9 cellular contexts compared by ENCODE assay signal in the genomic region with DNA sequence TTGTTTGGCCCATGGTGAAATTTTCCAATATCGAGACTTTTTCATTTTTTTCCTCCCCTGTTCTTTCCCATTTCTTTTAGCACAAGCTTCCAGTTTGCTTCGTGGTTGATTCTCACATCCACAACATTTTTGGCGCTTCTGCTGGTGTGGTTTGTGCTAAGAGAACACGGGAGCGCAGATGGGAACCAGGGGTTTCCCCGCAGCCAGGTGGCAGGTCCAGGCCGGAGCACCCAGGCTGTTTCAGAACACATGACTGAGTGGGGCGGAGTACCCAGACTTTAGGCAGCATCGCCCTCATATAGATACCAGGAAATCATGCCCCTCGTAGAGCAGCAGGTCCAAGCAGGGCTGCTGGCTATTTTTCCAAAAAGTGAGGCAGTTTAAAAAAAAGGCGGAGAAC. TPM values are rescaled to one million over a fixed set of nuclear protein-coding genes. Genes with fewer than 3 reads are reported as not detected.
DNase-seq lines count a peak whose midpoint lies in the region; ATAC-seq and TF ChIP-seq lines count a peak whose summit lies in the region.
"Had no signal": no experiment of that assay in that cellular context is flagged by ENCODE, and none has a peak within 500 bp of the region (broad histone marks: within the 10 kb centered on the region; RNA-seq: fewer than 3 reads in every experiment).

No MANE protein-coding gene starts in this region.

- H2BK5ac ChIP-seq in neuronal stem cell (ENCODE audit: low read length): no peak overlapping the region

- no peak overlapping the region for H3K4ac ChIP-seq in neuronal stem cell (ENCODE audit: low read length)

- H3K27me3 Mint-ChIP-seq in HFFc6 (ENCODE audit: insufficient read depth): no peaks in the 10 kb centered on the region
- H3K27me3 Mint-ChIP-seq: activated naive CD8-positive, alpha-beta T cell treated with anti-CD3 and anti-CD28 coated beads, Interleukin-2, amount 10 ng/mL, durations not matched to agents 7 days and 5 days had no signal

- H3K23ac ChIP-seq in neuronal stem cell (ENCODE audit: low read depth, low read length, poor library complexity): no peak overlapping the region

- no peak overlapping the region for H3K14ac ChIP-seq in neuronal stem cell (ENCODE audit: low read length)

- no peak overlapping the region for H3K18ac ChIP-seq in neuronal stem cell (ENCODE audit: low read length)

- intact Hi-C loops in spleen (cut with DNase I; ENCODE audit: low total_unique reads): no loop called here

- H3K9ac ChIP-seq in neuronal stem cell (ENCODE audit: low read depth, low read length, poor library complexity): no peak overlapping the region

- no peak overlapping the region for H4K8ac ChIP-seq in neuronal stem cell (ENCODE audit: low read depth, low read length)

- H2BK120ac ChIP-seq in neuronal stem cell (ENCODE audit: low read depth, low read length): no peak overlapping the region

- no peak overlapping the region for H3K4me2 ChIP-seq in neuronal stem cell (ENCODE audit: insufficient read depth, low read length, poor library complexity, severe bottlenecking)

- no peak overlapping the region for H2AFZ ChIP-seq in neuronal stem cell (ENCODE audit: low read length)

- no peak for DNase-seq in HFFc6
- DNase-seq in right atrium auricular region (ENCODE audit: low spot score): no peak
- DNase-seq in spleen: peak; percentile 81
- DNase-seq in NCI-H1105 (lab: John Stamatoyannopoulos, UW): no peak
- DNase-seq in neuronal stem cell (ENCODE audit: low spot score): no peak
- DNase-seq in stimulated activated CD4-positive, alpha-beta T cell treated with anti-CD3 and anti-CD28 coated beads, Interleukin-1b, Interleukin-23, amount 100 ng/mL, for 48 hours: no peak
- DNase-seq: activated naive CD8-positive, alpha-beta T cell treated with anti-CD3 and anti-CD28 coated beads, Interleukin-2, amount 10 ng/mL, durations not matched to agents 7 days and 5 days had no signal

- H3K9me3 Mint-ChIP-seq in HFFc6: no peaks in the 10 kb centered on the region
- H3K9me3 Mint-ChIP-seq: activated naive CD8-positive, alpha-beta T cell treated with anti-CD3 and anti-CD28 coated beads, Interleukin-2, amount 10 ng/mL, durations not matched to agents 7 days and 5 days had no signal

- peaks cover 28% of the 10 kb centered on the region for H3K4me1 Mint-ChIP-seq in HFFc6 (ENCODE audit: low read depth)

- TF ChIP-seq POLR2A in spleen (IDR thresholded peaks at IDR 0.05): no peak

- H2BK15ac ChIP-seq in neuronal stem cell (ENCODE audit: low read length): no peak overlapping the region

- H3K27ac ChIP-seq in angular gyrus (ENCODE audit: low read depth, low read length) (peak overlapping the region; percentile 26), right atrium auricular region (peak overlapping the region; percentile 78 to 87), spleen (peak overlapping the region in 2 of 8 donors; percentile 13 to 31), neuronal stem cell (replicated peaks; ENCODE audit: low read length) (no peak overlapping the region)

- H3K27me3 ChIP-seq in right atrium auricular region (no peaks in the 10 kb centered on the region), spleen (replicated peaks in 1 of 7) (no peaks in the 10 kb centered on the region), neuronal stem cell (ENCODE audit: control insufficient read depth in 3 of 3, insufficient read depth in 3 of 3, low read depth in 1 of 3, low read length in 3 of 3) (peaks cover 0 to 5% (median 0%) of the 10 kb centered on the region in 3 experiments)

- H2AK5ac ChIP-seq in neuronal stem cell (ENCODE audit: low read depth, low read length): no peak overlapping the region

- WGBS in spleen, 5 donors: 69 to 81% (median 70%) methylated on average over 10 to 11 of the region's 11 CpGs
- WGBS in neuronal stem cell (ENCODE audit: extremely low coverage in 2 of 2, insufficient read length in 2 of 2, insufficient replicate concordance in 1 of 2), 2 donors: no CpG with 5 or more reads among the region's 11 CpGs

- no peaks in the 10 kb centered on the region for H3K36me3 ChIP-seq in right atrium auricular region
- peaks cover 0 to 39% (median 0%) of the 10 kb centered on the region in 6 donors for H3K36me3 ChIP-seq in spleen
- H3K36me3 ChIP-seq in neuronal stem cell (replicated peaks in 1 of 2; ENCODE audit: control insufficient read depth in 2 of 2, insufficient read depth in 2 of 2, low read length in 2 of 2): no peaks in the 10 kb centered on the region

- TF ChIP-seq CTCF in HFFc6 (IDR thresholded peaks at IDR 0.05) (no peak), right atrium auricular region (IDR thresholded peaks at IDR 0.05) (peak in 1 of 2 donors; percentile 51), spleen (IDR thresholded peaks at IDR 0.05 in 8 of 11, conservative IDR thresholded peaks at IDR 0.05 in 3 of 11) (peak in 1 of 11 experiments; percentile 11)

- no peak overlapping the region for H2BK12ac ChIP-seq in neuronal stem cell (ENCODE audit: low read length)

- no peak overlapping the region for H4K91ac ChIP-seq in neuronal stem cell (ENCODE audit: low read depth, low read length, poor library complexity)

- peaks cover 0 to 50% of the 10 kb centered on the region in 2 donors for H3K4me1 ChIP-seq in right atrium auricular region
- H3K4me1 ChIP-seq in spleen: peaks cover 0 to 50% (median 25%) of the 10 kb centered on the region in 6 donors
- H3K4me1 ChIP-seq in neuronal stem cell (ENCODE audit: control insufficient read depth in 2 of 2, insufficient read depth in 1 of 2, low read depth in 1 of 2, low read length in 2 of 2): peaks cover 0 to 9% of the 10 kb centered on the region in 2 donors

- H3K9me3 ChIP-seq in right atrium auricular region: no peaks in the 10 kb centered on the region
- no peaks in the 10 kb centered on the region for H3K9me3 ChIP-seq in spleen
- no peaks in the 10 kb centered on the region for H3K9me3 ChIP-seq in neuronal stem cell (replicated peaks in 1 of 2; ENCODE audit: control insufficient read depth in 2 of 2, insufficient read depth in 1 of 2, low read depth in 1 of 2, low read length in 2 of 2)

- H3K27ac Mint-ChIP-seq in HFFc6: no peak overlapping the region; the same call in 1 of the 2 replicates
- H3K27ac Mint-ChIP-seq: activated naive CD8-positive, alpha-beta T cell treated with anti-CD3 and anti-CD28 coated beads, Interleukin-2, amount 10 ng/mL, durations not matched to agents 7 days and 5 days had no signal

- H3K4me3 Mint-ChIP-seq in HFFc6: peak overlapping the region; percentile 43
- H3K4me3 Mint-ChIP-seq: activated naive CD8-positive, alpha-beta T cell treated with anti-CD3 and anti-CD28 coated beads, Interleukin-2, amount 10 ng/mL, durations not matched to agents 7 days and 5 days had no signal

- ATAC-seq in GM18520 (IDR thresholded peaks at IDR 0.05; ENCODE audit: unreplicated experiment): no peak

- H3K4me3 ChIP-seq in right atrium auricular region: peak overlapping the region in 1 of 2 donors; percentile 24
- no peak overlapping the region for H3K4me3 ChIP-seq in spleen
- H3K4me3 ChIP-seq in neuronal stem cell (ENCODE audit: low read length in 2 of 2): no peak overlapping the region

- H3K79me1 ChIP-seq in neuronal stem cell (ENCODE audit: low read depth, low read length): no peaks in the 10 kb centered on the region

- no peaks in the 10 kb centered on the region for H3K36me3 Mint-ChIP-seq in HFFc6 (ENCODE audit: low read depth)

RNA-seq across cellular contexts. Expression of a gene that starts 58.0 kb away (rescaled TPM):
- 1 to 10 TPM; 3.1 to 5.7 (median 3.9) TPM for total RNA-seq in HFFc6 (2021; fragmentation: NEBNext Ultra II Directional; extraction: Animal tissue kit (Norgen Biotek cat#: 25700))
- total RNA-seq in right atrium auricular region: 1 to 10 TPM; 4.2 to 5.6 TPM
- 10 to 100 TPM; 13.2 to 48.3 (median 19.5) TPM for total RNA-seq in spleen
- 1 to 10 TPM; 5.9 to 8.5 (median 6.4) TPM for polyA plus RNA-seq in spleen
- polyA plus RNA-seq in neuronal stem cell (2013, experiment 1 of 2): 0.50 TPM
- 0.43 TPM for polyA plus RNA-seq in neuronal stem cell (2013, experiment 2 of 2)
